Comparison of ENCODE assay signal across 16 cellular contexts in genomic region chr2:181275643-181276070, GRCh38.
DNase-seq lines count a peak whose midpoint lies in the region; ATAC-seq, FAIRE-seq and TF ChIP-seq lines count a peak whose summit lies in the region.
"Had no signal": no experiment of that assay in that cellular context is flagged by ENCODE, and none has a peak within 500 bp of the region (broad histone marks: within the 10 kb centered on the region; RNA-seq: fewer than 3 reads in every experiment).

No MANE protein-coding gene starts in this region.

- no peaks in the 10 kb centered on the region for H3K27me3 ChIP-seq in CD4-positive, CD25-positive, alpha-beta regulatory T cell (ENCODE audit: control insufficient read depth, insufficient read depth, low read length)
- no peaks in the 10 kb centered on the region for H3K27me3 ChIP-seq in MM.1S (replicated peaks; ENCODE audit: insufficient read depth, low read length)
- no peaks in the 10 kb centered on the region for H3K27me3 ChIP-seq in endodermal cell (ENCODE audit: control insufficient read depth, insufficient read depth, low read length, poor library complexity, severe bottlenecking)
- H3K27me3 ChIP-seq in A673 (replicated peaks; ENCODE audit: insufficient read depth, low read depth, low read length, poor library complexity), result no peaks in the 10 kb centered on the region
- H3K27me3 ChIP-seq: adrenal gland, pancreas had no signal

- H3K9me3 ChIP-seq in CD4-positive, CD25-positive, alpha-beta regulatory T cell (ENCODE audit: control insufficient read depth in 2 of 2, low read length in 2 of 2), result no peaks in the 10 kb centered on the region
- H3K9me3 ChIP-seq in MM.1S (replicated peaks; ENCODE audit: insufficient read depth, low read length), result no peaks in the 10 kb centered on the region
- H3K9me3 ChIP-seq in endodermal cell (ENCODE audit: control insufficient read depth, low read length), result no peaks in the 10 kb centered on the region
- H3K9me3 ChIP-seq in A673 (ENCODE audit: low read depth, low read length, poor library complexity, severe bottlenecking), result no peaks in the 10 kb centered on the region
- H3K9me3 ChIP-seq: adrenal gland, pancreas, thoracic aorta had no signal

- DNase-seq in CD4-positive, CD25-positive, alpha-beta regulatory T cell, result peak in 2 of 3 donors; percentile 8 to 35
- DNase-seq in GM12892 (ENCODE audit: insufficient read length) (no peak), MM.1S (no peak), endodermal cell (peak; percentile 63), HPDE6-E6E7 (ENCODE audit: extremely low spot score) (no peak), A673 (ENCODE audit: low spot score) (no peak), MV-4-11 (lab: John Stamatoyannopoulos, UW) (no peak)
- DNase-seq: effector CD8-positive, alpha-beta T cell; pancreas; stimulated activated CD4-positive, alpha-beta T cell treated with anti-CD3 and anti-CD28 coated beads, Interleukin-2, amount 100 ng/mL, for 48 hours had no signal

- peak; percentile 77 to 87 for ATAC-seq in CD4-positive, CD25-positive, alpha-beta regulatory T cell (ENCODE audit: low read depth in 2 of 2)
- no peak for ATAC-seq in GM18519 (IDR thresholded peaks at IDR 0.05; ENCODE audit: low FRiP score, unreplicated experiment)
- ATAC-seq: Panc1, pancreas had no signal

- H3K27ac Mint-ChIP-seq in CD4-positive, CD25-positive, alpha-beta regulatory T cell, result peak overlapping the region; percentile 60 to 89 (median 63)
- H3K27ac Mint-ChIP-seq in endodermal cell, result no peak overlapping the region

- no peaks in the 10 kb centered on the region for H3K9me2 ChIP-seq in MM.1S (replicated peaks; ENCODE audit: insufficient read depth, low read length)

- FAIRE-seq in GM12892 (lab: Jason Lieb, UNC), result peak; percentile 66
- FAIRE-seq: pancreas, TTC549 had no signal

- WGBS in endodermal cell (ENCODE audit: insufficient coverage in 1 of 2, insufficient read length in 1 of 2), 2 experiments, result 88% methylated on average over 3 of the region's 3 CpGs; no CpG with 5 or more reads in 1 of the 2 experiments

- no peaks in the 10 kb centered on the region for H3F3A ChIP-seq in MM.1S (ENCODE audit: insufficient read depth, low read length)

- H2AFZ ChIP-seq in MM.1S (ENCODE audit: low read length), result no peak overlapping the region

- peak overlapping the region in 2 of 4 donors; percentile 33 to 50 for H3K4me3 Mint-ChIP-seq in CD4-positive, CD25-positive, alpha-beta regulatory T cell
- H3K4me3 Mint-ChIP-seq in endodermal cell, result no peak overlapping the region

- CTCF ChIA-PET in A673 (lab: Charles Lee), result no interaction called here

- H3K9ac ChIP-seq in MM.1S (ENCODE audit: low read length) (no peak overlapping the region), endodermal cell (ENCODE audit: extremely low read depth, low read length, poor library complexity, severe bottlenecking) (no peak overlapping the region)

- H4K20me1 ChIP-seq in MM.1S (ENCODE audit: insufficient read depth, low read length), result no peaks in the 10 kb centered on the region

- POLR2A ChIA-PET in A673 (lab: Charles Lee; ENCODE audit: low non-redundant PET), result no interaction called here

- H3K36me3 ChIP-seq in CD4-positive, CD25-positive, alpha-beta regulatory T cell (ENCODE audit: control insufficient read depth, insufficient read depth, low read length), result no peaks in the 10 kb centered on the region
- H3K36me3 ChIP-seq in MM.1S (replicated peaks; ENCODE audit: insufficient read depth, low read length) (no peaks in the 10 kb centered on the region), endodermal cell (ENCODE audit: control insufficient read depth, insufficient read depth, low read length) (no peaks in the 10 kb centered on the region), A673 (ENCODE audit: insufficient read depth, low read length, poor library complexity, severe bottlenecking) (no peaks in the 10 kb centered on the region)
- H3K36me3 ChIP-seq: adrenal gland, pancreas, thoracic aorta had no signal

- no peaks in the 10 kb centered on the region for H3K27me3 Mint-ChIP-seq in CD4-positive, CD25-positive, alpha-beta regulatory T cell
- no peaks in the 10 kb centered on the region for H3K27me3 Mint-ChIP-seq in endodermal cell (ENCODE audit: insufficient read depth)

- H3K4me1 Mint-ChIP-seq in CD4-positive, CD25-positive, alpha-beta regulatory T cell, result peaks cover 0 to 36% (median 12%) of the 10 kb centered on the region in 4 donors
- no peaks in the 10 kb centered on the region for H3K4me1 Mint-ChIP-seq in endodermal cell

- peak overlapping the region; percentile 23 for H3K27ac ChIP-seq in CD4-positive, CD25-positive, alpha-beta regulatory T cell (ENCODE audit: insufficient read depth, low read length, poor library complexity, severe bottlenecking)
- no peak overlapping the region for H3K27ac ChIP-seq in MM.1S (ENCODE audit: low read length)
- H3K27ac ChIP-seq in endodermal cell (ENCODE audit: low read depth, low read length), result no peak overlapping the region
- no peak overlapping the region for H3K27ac ChIP-seq in A673 (ENCODE audit: low read depth, low read length, poor library complexity, severe bottlenecking)
- H3K27ac ChIP-seq: adrenal gland, pancreas, thoracic aorta had no signal

- no peak for TF ChIP-seq POLR2A in GM12892 (IDR thresholded peaks at IDR 0.05; ENCODE audit: low read depth, low read length)

- peak; percentile 9; the same call in 1 of the 2 replicates for TF ChIP-seq CTCF in MM.1S (IDR thresholded peaks at IDR 0.05; ENCODE audit: low read length)
- TF ChIP-seq CTCF in endodermal cell (conservative IDR thresholded peaks at IDR 0.05), result peak; percentile 31
- no peak for TF ChIP-seq CTCF in A673 (conservative IDR thresholded peaks at IDR 0.05; ENCODE audit: low read depth, low read length)

- H3K4me3 ChIP-seq in CD4-positive, CD25-positive, alpha-beta regulatory T cell (ENCODE audit: low read depth, low read length), result no peak overlapping the region
- H3K4me3 ChIP-seq in MM.1S (ENCODE audit: low read length), result no peak overlapping the region
- H3K4me3 ChIP-seq in endodermal cell (ENCODE audit: low read length), result no peak overlapping the region
- no peak overlapping the region for H3K4me3 ChIP-seq in A673 (ENCODE audit: low read depth, low read length, poor library complexity, severe bottlenecking)
- H3K4me3 ChIP-seq: adrenal gland, lung, pancreas, thoracic aorta had no signal

- BruUV-seq in A673 (replicated peaks; lab: Mats Ljungman, UMichigan), result no TSS peak

- H3K4me1 ChIP-seq in CD4-positive, CD25-positive, alpha-beta regulatory T cell (ENCODE audit: control insufficient read depth, insufficient read depth, low read length, poor library complexity, severe bottlenecking), result peaks cover 6% of the 10 kb centered on the region
- H3K4me1 ChIP-seq in MM.1S (ENCODE audit: low read length) (peaks cover 2% of the 10 kb centered on the region), endodermal cell (ENCODE audit: control insufficient read depth, insufficient read depth, low read length) (no peaks in the 10 kb centered on the region), A673 (ENCODE audit: insufficient read depth, low read length, poor library complexity, severe bottlenecking) (no peaks in the 10 kb centered on the region)
- H3K4me1 ChIP-seq: adrenal gland, pancreas had no signal

- H3K4me2 ChIP-seq in MM.1S (ENCODE audit: low read depth, low read length), result no peak overlapping the region

- no peaks in the 10 kb centered on the region for H3K79me2 ChIP-seq in MM.1S (ENCODE audit: low read length)

- intact Hi-C loops in A673 (cut with micrococcal nuclease; ENCODE audit: unreplicated experiment), result no loop called here

- no peaks in the 10 kb centered on the region for H3K36me3 Mint-ChIP-seq in CD4-positive, CD25-positive, alpha-beta regulatory T cell
- no peaks in the 10 kb centered on the region for H3K36me3 Mint-ChIP-seq in endodermal cell (ENCODE audit: low read depth)

- H3K9me3 Mint-ChIP-seq in CD4-positive, CD25-positive, alpha-beta regulatory T cell, result no peaks in the 10 kb centered on the region
- no peaks in the 10 kb centered on the region for H3K9me3 Mint-ChIP-seq in endodermal cell

Comparison
In these comparisons a context has a peak if more than half of its experiments do, and no peak if none do; other contexts are left out.
1. DNase-seq: peak in CD4-positive, CD25-positive, alpha-beta regulatory T cell (2 of 3) and endodermal cell (single experiment); none in GM12892 (single experiment), MM.1S (single experiment), HPDE6-E6E7 (single experiment), A673 (single experiment) and MV-4-11 (single experiment).